ENCODE assay signal across 8 cellular contexts in the genomic region with DNA sequence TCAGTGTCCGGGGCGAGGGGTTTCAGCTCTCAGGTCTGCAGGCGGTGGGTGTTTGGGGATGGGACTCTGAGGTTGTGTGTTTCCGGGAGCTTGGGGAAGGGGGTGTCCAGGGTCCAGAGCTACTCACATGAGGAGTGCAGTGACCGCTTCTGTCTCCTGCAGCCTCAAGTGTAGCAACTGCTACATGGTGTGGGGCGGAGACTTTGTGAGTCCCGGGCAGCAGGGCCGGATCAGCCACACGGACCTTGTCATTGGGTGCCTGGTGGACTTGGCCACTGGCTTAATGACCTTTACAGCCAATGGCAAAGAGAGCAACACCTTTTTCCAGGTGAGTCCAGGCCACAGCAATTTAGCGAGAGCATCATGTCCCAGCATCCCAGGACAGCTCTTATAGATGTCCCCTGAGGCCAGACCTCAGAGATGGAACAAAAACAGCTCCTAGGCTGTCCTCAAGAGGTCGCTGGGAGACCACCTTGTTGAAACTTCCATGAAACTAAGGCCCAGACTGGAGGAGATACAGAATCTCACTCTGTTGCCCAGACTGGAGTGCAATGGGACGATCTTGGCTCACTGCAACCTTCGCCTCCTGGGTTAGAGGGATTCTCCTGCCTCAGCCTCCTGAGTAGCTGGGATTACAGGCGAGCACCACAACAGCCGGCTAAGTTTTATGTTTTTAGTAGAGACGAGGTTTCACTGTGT. TPM values are rescaled to one million over a fixed set of nuclear protein-coding genes. Genes with fewer than 3 reads are reported as not detected.
DNase-seq lines count a peak whose midpoint lies in the region; ATAC-seq and TF ChIP-seq lines count a peak whose summit lies in the region.
"Had no signal": no experiment of that assay in that cellular context is flagged by ENCODE, and none has a peak within 500 bp of the region (broad histone marks: within the 10 kb centered on the region; RNA-seq: fewer than 3 reads in every experiment).

No MANE protein-coding gene starts in this region.

- TF ChIP-seq CTCF in dorsolateral prefrontal cortex (IDR thresholded peaks at IDR 0.05 in 54 of 56, conservative IDR thresholded peaks at IDR 0.05 in 2 of 56; ENCODE audit: low read depth in 1 of 56, partially characterized antibody in 56 of 56) = no peak
- TF ChIP-seq CTCF in left lung (IDR thresholded peaks at IDR 0.05) = no peak

- H3K4me1 ChIP-seq in left lung = no peaks in the 10 kb centered on the region

- intact Hi-C loops in dorsolateral prefrontal cortex (cut with DNase I) (no loop called here), left lung (cut with DNase I) (no loop called here)

- H3K27me3 ChIP-seq in dorsolateral prefrontal cortex = no peaks in the 10 kb centered on the region
- H3K27me3 ChIP-seq in left lung = peaks cover 0 to 23% of the 10 kb centered on the region in 2 donors

- no peak overlapping the region for H3K4me3 ChIP-seq in dorsolateral prefrontal cortex
- H3K4me3 ChIP-seq in left lung = no peak overlapping the region

- H3K27ac ChIP-seq in dorsolateral prefrontal cortex (no peak overlapping the region), left lung (no peak overlapping the region)

- DNase-seq in EL = peak; percentile 35
- peak; percentile 15 for DNase-seq in HT1080 (ENCODE audit: low read depth)
- DNase-seq in RPMI7951 (ENCODE audit: low read depth) = peak; percentile 38
- peak; percentile 77 for DNase-seq in islet precursor cell
- DNase-seq in dorsolateral prefrontal cortex = no peak
- DNase-seq in left lung = no peak
- no peak for DNase-seq in NCI-H1694 (lab: John Stamatoyannopoulos, UW)

- ATAC-seq in left lung = no peak

- no peaks in the 10 kb centered on the region for H3K9me3 ChIP-seq in left lung

- H3K36me3 ChIP-seq in left lung = no peaks in the 10 kb centered on the region

RNA-seq across cellular contexts. Expression of gene RYR1, which starts 44.9 kb away (rescaled TPM):
- not detected in 2 replicates for total RNA-seq in HT1080 (2014; rRNA removed; shearing (Covaris generic))
- 0.03 TPM in 1 of 2 replicates, not detected in the other for polyA plus RNA-seq in HT1080 (2015; cell fraction: cytosol; rRNA removed)
- 0.01 TPM in 1 of 2 replicates, not detected in the other for polyA plus RNA-seq in HT1080 (2015; cell fraction: nucleus; rRNA removed)
- under 0.01 TPM in 1 of 2 replicates, not detected in the other for total RNA-seq in RPMI7951 (2014; rRNA removed; shearing (Covaris generic))
- 100 to 1,000 TPM in 1 of 120 experiments, 10 to 100 TPM in 119; 24.7 to 126 (median 46.9) TPM for total RNA-seq in dorsolateral prefrontal cortex
- 1 to 10 TPM; 3.6 to 3.9 TPM for total RNA-seq in left lung

RNA-seq across cellular contexts. Expression of gene RASGRP4, which starts 52.4 kb away (rescaled TPM):
- not detected in 2 replicates for total RNA-seq in HT1080 (2014; rRNA removed; shearing (Covaris generic))
- not detected in 2 replicates for polyA plus RNA-seq in HT1080 (2015; cell fraction: cytosol; rRNA removed)
- not detected in 2 replicates for polyA plus RNA-seq in HT1080 (2015; cell fraction: nucleus; rRNA removed)
- not detected in 2 replicates for total RNA-seq in RPMI7951 (2014; rRNA removed; shearing (Covaris generic))
- total RNA-seq in dorsolateral prefrontal cortex (1 to 10 TPM in 76 of 120 experiments, under 1 TPM in 44; 0.27 to 4.2 (median 1.1) TPM), left lung (10 to 100 TPM in 1 of 2 donors, 1 to 10 TPM in 1; 5.3 to 23.8 TPM)
- total RNA-seq: astrocyte had no signal

Comparison
In these comparisons a context has a peak if more than half of its experiments do, and no peak if none do; other contexts are left out.
1. DNase-seq: peak in EL (single experiment), HT1080 (single experiment), RPMI7951 (single experiment) and islet precursor cell (single experiment); none in dorsolateral prefrontal cortex (0 of 10), left lung (0 of 2) and NCI-H1694 (single experiment).
2. RNA of gene RYR1, which starts 44.9 kb away (total RNA-seq): 24.7 to 126 TPM in dorsolateral prefrontal cortex; 3.6 to 3.9 TPM in left lung, not detected in HT1080 and under 0.01 TPM in RPMI7951; every median in the first group is over 4 times any median in the second.